Comparison of ENCODE assay signal across 17 cellular contexts in the genomic region with DNA sequence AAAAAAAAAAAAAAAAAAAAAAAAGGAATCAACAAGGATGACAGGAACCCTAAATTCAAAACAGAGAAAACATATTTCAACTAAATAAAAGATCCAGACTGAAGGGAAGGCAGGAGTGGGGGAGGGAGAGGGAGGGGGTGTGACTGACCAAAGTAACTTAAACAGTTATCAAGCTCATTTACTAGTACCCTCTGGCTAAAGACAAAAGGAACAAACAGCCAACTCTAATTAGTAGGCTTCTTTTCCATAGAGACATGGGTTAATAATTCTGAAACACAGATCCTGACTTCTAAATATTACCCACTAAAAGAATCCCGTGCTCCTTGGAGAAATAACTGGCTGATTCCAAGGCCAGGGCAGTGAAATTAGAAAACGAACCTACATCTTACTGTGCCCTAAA. TPM values are rescaled to one million over a fixed set of nuclear protein-coding genes. Genes with fewer than 3 reads are reported as not detected.
DNase-seq lines count a peak whose midpoint lies in the region; ATAC-seq and TF ChIP-seq lines count a peak whose summit lies in the region.
"Had no signal": no experiment of that assay in that cellular context is flagged by ENCODE, and none has a peak within 500 bp of the region (broad histone marks: within the 10 kb centered on the region; RNA-seq: fewer than 3 reads in every experiment).

No MANE protein-coding gene starts in this region.

- ATAC-seq in CD8-positive, alpha-beta T cell = no peak
- no peak for ATAC-seq in memory B cell (ENCODE audit: low read depth)
- no peak for ATAC-seq in activated CD8-positive, alpha-beta T cell treated with anti-CD3 and anti-CD28 coated beads, Interleukin-2, amount 10 ng/mL, durations not matched to agents 7 days and 5 days

- H3K27me3 Mint-ChIP-seq in CD14-positive monocyte (ENCODE audit: low read depth in 3 of 3) (no peaks in the 10 kb centered on the region), memory B cell (no peaks in the 10 kb centered on the region)
- H3K27me3 Mint-ChIP-seq in CD8-positive, alpha-beta T cell (ENCODE audit: low read depth) = no peaks in the 10 kb centered on the region
- no peaks in the 10 kb centered on the region for H3K27me3 Mint-ChIP-seq in activated CD8-positive, alpha-beta T cell treated with anti-CD3 and anti-CD28 coated beads, Interleukin-2, amount 10 ng/mL, durations not matched to agents 7 days and 5 days (ENCODE audit: low read depth)

- H3K27ac ChIP-seq in CD8-positive, alpha-beta T cell (ENCODE audit: low read depth, low read length) = no peak overlapping the region

- DNase-seq in CD14-positive monocyte (ENCODE audit: low spot score) = no peak
- DNase-seq in CD8-positive, alpha-beta T cell = no peak
- no peak for DNase-seq in memory B cell (ENCODE audit: low spot score in 2 of 2)
- DNase-seq in renal cortical epithelial cell (ENCODE audit: low read depth) = peak; percentile 50
- DNase-seq in NCI-H2081 (lab: John Stamatoyannopoulos, UW) = no peak
- DNase-seq in activated CD8-positive, alpha-beta T cell treated with anti-CD3 and anti-CD28 coated beads, Interleukin-2, amount 10 ng/mL, durations not matched to agents 7 days and 5 days = no peak
- DNase-seq in DMS153 treated with DMSO at 0.1 percent for 48 hours (lab: John Stamatoyannopoulos, UW; ENCODE audit: unreplicated experiment) = no peak
- DNase-seq: ACHN, Calu3, NCI-H1105, NCI-H1694, NCI-H2107, NCI-H226, NCI-H524 treated with DMSO at 0.1 percent for 48 hours, RPMI8226, SHP77 treated with DMSO at 0.1 percent for 48 hours, SK-N-SH had no signal

- H3K4me3 Mint-ChIP-seq in CD14-positive monocyte (no peak overlapping the region), memory B cell (no peak overlapping the region)
- H3K4me3 Mint-ChIP-seq in CD8-positive, alpha-beta T cell = no peak overlapping the region
- no peak overlapping the region for H3K4me3 Mint-ChIP-seq in activated CD8-positive, alpha-beta T cell treated with anti-CD3 and anti-CD28 coated beads, Interleukin-2, amount 10 ng/mL, durations not matched to agents 7 days and 5 days

- H3K4me1 Mint-ChIP-seq in CD14-positive monocyte = peaks cover 52% of the 10 kb centered on the region
- peaks cover 42% of the 10 kb centered on the region for H3K4me1 Mint-ChIP-seq in CD8-positive, alpha-beta T cell (ENCODE audit: low read depth)
- peaks cover 21% of the 10 kb centered on the region for H3K4me1 Mint-ChIP-seq in memory B cell
- H3K4me1 Mint-ChIP-seq in activated CD8-positive, alpha-beta T cell treated with anti-CD3 and anti-CD28 coated beads, Interleukin-2, amount 10 ng/mL, durations not matched to agents 7 days and 5 days (ENCODE audit: low read depth) = peaks cover 19% of the 10 kb centered on the region

- no peaks in the 10 kb centered on the region for H3K27me3 ChIP-seq in CD8-positive, alpha-beta T cell (ENCODE audit: insufficient read depth, low read length)

- POLR2A ChIA-PET in CD8-positive, alpha-beta T cell (lab: Charles Lee) = no interaction called here
- POLR2A ChIA-PET in activated CD8-positive, alpha-beta T cell treated with anti-CD3 and anti-CD28 coated beads, Interleukin-2, amount 10 ng/mL, durations not matched to agents 7 days and 5 days (lab: Charles Lee) = no interaction called here

- intact Hi-C loops in CD14-positive monocyte (cut with micrococcal nuclease) = no loop called here
- intact Hi-C loops in CD8-positive, alpha-beta T cell (cut with DNase I, micrococcal nuclease) = no loop called here

- H3K36me3 ChIP-seq in CD8-positive, alpha-beta T cell (ENCODE audit: insufficient read depth, low read length) = peaks cover 14% of the 10 kb centered on the region

- H3K9me3 ChIP-seq in CD8-positive, alpha-beta T cell (ENCODE audit: low read length) = no peaks in the 10 kb centered on the region
- H3K9me3 ChIP-seq: SK-N-SH had no signal

- peaks cover 17 to 26% of the 10 kb centered on the region in 2 donors for H3K36me3 Mint-ChIP-seq in CD14-positive monocyte
- peaks cover 31% of the 10 kb centered on the region for H3K36me3 Mint-ChIP-seq in CD8-positive, alpha-beta T cell
- H3K36me3 Mint-ChIP-seq in memory B cell = peaks cover 3% of the 10 kb centered on the region
- peaks cover 17% of the 10 kb centered on the region for H3K36me3 Mint-ChIP-seq in activated CD8-positive, alpha-beta T cell treated with anti-CD3 and anti-CD28 coated beads, Interleukin-2, amount 10 ng/mL, durations not matched to agents 7 days and 5 days (ENCODE audit: low read depth)

- no peak overlapping the region for H3K4me3 ChIP-seq in CD8-positive, alpha-beta T cell (ENCODE audit: low read depth, low read length)

- CTCF ChIA-PET in CD8-positive, alpha-beta T cell (lab: Charles Lee) = no interaction called here
- CTCF ChIA-PET in activated CD8-positive, alpha-beta T cell treated with anti-CD3 and anti-CD28 coated beads, Interleukin-2, amount 10 ng/mL, durations not matched to agents 7 days and 5 days (lab: Charles Lee) = no interaction called here

- H3K9me3 Mint-ChIP-seq in CD14-positive monocyte (no peaks in the 10 kb centered on the region), memory B cell (no peaks in the 10 kb centered on the region)
- no peaks in the 10 kb centered on the region for H3K9me3 Mint-ChIP-seq in CD8-positive, alpha-beta T cell
- no peaks in the 10 kb centered on the region for H3K9me3 Mint-ChIP-seq in activated CD8-positive, alpha-beta T cell treated with anti-CD3 and anti-CD28 coated beads, Interleukin-2, amount 10 ng/mL, durations not matched to agents 7 days and 5 days (ENCODE audit: insufficient read depth)

- no peak for TF ChIP-seq CTCF in CD14-positive monocyte (IDR thresholded peaks at IDR 0.05)
- no peak for TF ChIP-seq CTCF in CD8-positive, alpha-beta T cell (IDR thresholded peaks at IDR 0.05)

- no peaks in the 10 kb centered on the region for H3K4me1 ChIP-seq in CD8-positive, alpha-beta T cell (ENCODE audit: insufficient read depth, low read length)

- H3K27ac Mint-ChIP-seq in CD14-positive monocyte = peak overlapping the region in 6 of 7 donors; percentile 25 to 87 (median 67)
- peak overlapping the region; percentile 16 for H3K27ac Mint-ChIP-seq in CD8-positive, alpha-beta T cell
- H3K27ac Mint-ChIP-seq in memory B cell = peak overlapping the region; percentile 55
- no peak overlapping the region for H3K27ac Mint-ChIP-seq in activated CD8-positive, alpha-beta T cell treated with anti-CD3 and anti-CD28 coated beads, Interleukin-2, amount 10 ng/mL, durations not matched to agents 7 days and 5 days

RNA-seq across cellular contexts. Expression of gene USP48, which starts 23.8 kb away (rescaled TPM):
- 10 to 100 TPM; 26.5 to 40.2 TPM for polyA plus RNA-seq in CD14-positive monocyte
- total RNA-seq in CD8-positive, alpha-beta T cell = 10 to 100 TPM; 58.7 to 68.3 TPM
- 32.1 and 100 TPM in 2 replicates for total RNA-seq in renal cortical epithelial cell
- total RNA-seq in activated CD8-positive, alpha-beta T cell treated with anti-CD3 and anti-CD28 coated beads, Interleukin-2, amount 10 ng/mL, durations not matched to agents 7 days and 5 days = 10 to 100 TPM; 71.3 to 74.9 TPM

RNA-seq across cellular contexts. Expression of gene LDLRAD2, which starts 52.9 kb away (rescaled TPM):
- polyA plus RNA-seq in CD14-positive monocyte = not detected
- not detected for total RNA-seq in CD8-positive, alpha-beta T cell
- 0.69 TPM in 1 of 2 replicates, not detected in the other for total RNA-seq in renal cortical epithelial cell
- total RNA-seq in activated CD8-positive, alpha-beta T cell treated with anti-CD3 and anti-CD28 coated beads, Interleukin-2, amount 10 ng/mL, durations not matched to agents 7 days and 5 days = not detected
- total RNA-seq: Calu3 had no signal
